In the genomic region with DNA sequence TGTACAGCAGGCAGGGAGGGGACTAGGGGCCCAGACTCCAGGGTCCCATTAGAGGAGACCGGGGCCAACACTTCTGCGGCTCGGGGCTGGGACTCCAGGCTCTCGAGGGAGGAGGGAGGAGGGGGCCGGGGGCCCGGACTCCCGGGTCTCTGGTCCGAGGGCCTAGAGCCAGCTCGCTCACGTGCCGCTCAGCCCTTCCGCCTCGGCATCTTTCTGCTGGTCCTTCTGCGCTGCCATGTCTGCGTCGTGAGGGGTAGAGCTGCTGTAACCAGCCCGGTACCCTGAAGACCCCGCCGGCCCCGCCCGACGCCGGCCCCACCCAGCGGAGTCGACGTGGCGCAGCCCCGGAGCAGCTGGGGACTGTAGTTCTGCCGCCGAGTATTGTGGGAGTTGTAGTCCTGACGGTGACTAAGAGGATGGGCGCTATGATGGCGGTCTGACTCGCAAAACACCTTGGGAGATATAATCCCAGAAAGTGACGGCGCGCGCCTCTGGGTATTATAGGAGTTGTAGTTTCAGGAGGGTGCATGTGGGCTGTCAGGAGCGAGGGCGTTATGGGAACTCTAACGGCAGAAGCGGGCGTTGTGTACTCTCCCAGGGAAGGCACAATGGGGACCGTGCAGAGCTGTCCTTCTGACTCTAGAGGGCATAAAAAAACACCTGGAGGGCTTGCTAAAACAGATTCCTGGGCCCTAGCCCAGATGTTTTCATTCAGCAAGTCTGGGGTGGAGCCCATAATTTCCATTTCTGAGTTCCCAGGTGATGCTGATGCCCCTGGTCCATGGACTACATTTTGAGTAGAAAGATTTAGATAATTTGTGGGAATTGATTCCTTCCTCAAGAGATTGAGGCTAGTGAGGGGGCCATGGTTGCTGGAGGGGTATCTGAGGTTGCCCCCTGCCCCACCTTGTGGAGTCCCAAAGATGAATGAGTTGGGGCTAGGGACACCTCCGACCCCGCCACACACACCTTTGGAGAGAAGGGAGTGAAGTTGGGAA, we compare ENCODE assay signal across 8 cellular contexts. TPM values are rescaled to one million over a fixed set of nuclear protein-coding genes. Genes with fewer than 3 reads are reported as not detected.
A peak's percentile ranks its signal among the peaks of the same experiment; 100 is the strongest.
DNase-seq lines count a peak whose midpoint lies in the region; ATAC-seq and TF ChIP-seq lines count a peak whose summit lies in the region.

A gene with protein sequence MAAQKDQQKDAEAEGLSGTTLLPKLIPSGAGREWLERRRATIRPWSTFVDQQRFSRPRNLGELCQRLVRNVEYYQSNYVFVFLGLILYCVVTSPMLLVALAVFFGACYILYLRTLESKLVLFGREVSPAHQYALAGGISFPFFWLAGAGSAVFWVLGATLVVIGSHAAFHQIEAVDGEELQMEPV (minus strand): TSS at position 266 of the 998 bp plus-strand sequence. CDS start 29 bp downstream, at position 237.

- H3K4me3 ChIP-seq in adrenal gland (peak within 1 kb of the TSS; percentile 41 to 95 (median 53)), heart right ventricle (peak within 1 kb of the TSS; percentile 57 to 100 (median 96)), upper lobe of right lung (peak within 1 kb of the TSS; percentile 98)

- peak; percentile 98 for DNase-seq in NCI-H146 (lab: John Stamatoyannopoulos, UW)
- peak; percentile 73 to 89 (median 82) for DNase-seq in T-helper 1 cell
- DNase-seq in adrenal gland: peak; percentile 82 to 94 (median 86)
- DNase-seq in heart right ventricle: peak; percentile 88 to 93
- peak; percentile 96 for DNase-seq in posterior vena cava (ENCODE audit: low spot score)
- DNase-seq in upper lobe of right lung: peak; percentile 93

- peaks cover 7 to 14% of the 10 kb centered on the region in 2 donors for H3K4me1 ChIP-seq in adrenal gland (replicated peaks in 1 of 2)
- H3K4me1 ChIP-seq in heart right ventricle: peaks cover 6 to 34% (median 21%) of the 10 kb centered on the region in 9 donors
- peaks cover 13% of the 10 kb centered on the region for H3K4me1 ChIP-seq in upper lobe of right lung

- intact Hi-C loops in adrenal gland (cut with DNase I) (loop anchor here in 1 of 2 donors (10.0 kb wide), 1 partner anchor 85 kb away; a partner anchor contains a TSS), heart right ventricle (cut with DNase I) (loop anchor here in 7 of 10 donors (5.0 kb wide), 3 partner anchors 77 to 97 kb away; a partner anchor contains a TSS), posterior vena cava (cut with DNase I) (no loop called here), upper lobe of right lung (cut with DNase I) (no loop called here)

- peaks cover 0 to 3% of the 10 kb centered on the region in 2 donors for H3K36me3 ChIP-seq in adrenal gland (replicated peaks in 1 of 2)
- H3K36me3 ChIP-seq in heart right ventricle: peaks cover 0 to 26% (median 0%) of the 10 kb centered on the region in 9 donors
- H3K36me3 ChIP-seq in upper lobe of right lung: peaks cover 10% of the 10 kb centered on the region

- peak within 1 kb of the TSS in 4 of 5 donors; percentile 68 to 93 (median 79) for H3K27ac ChIP-seq in adrenal gland
- peak within 1 kb of the TSS; percentile 66 to 94 (median 89) for H3K27ac ChIP-seq in heart right ventricle
- peak within 1 kb of the TSS; percentile 93 for H3K27ac ChIP-seq in upper lobe of right lung

- peak; percentile 53 for TF ChIP-seq CTCF in GM12874 (IDR thresholded peaks at IDR 0.05; ENCODE audit: insufficient read depth, low read depth, low read length)
- TF ChIP-seq CTCF in adrenal gland (IDR thresholded peaks at IDR 0.05): peak in 1 of 6 experiments; percentile 4
- peak in 3 of 9 donors; percentile 8 to 30 (median 22) for TF ChIP-seq CTCF in heart right ventricle (IDR thresholded peaks at IDR 0.05)
- TF ChIP-seq CTCF in upper lobe of right lung (IDR thresholded peaks at IDR 0.05): no peak

- TF ChIP-seq POLR2A in adrenal gland (IDR thresholded peaks at IDR 0.05): no peak

- WGBS in adrenal gland, 4 donors: 4 to 29% (median 11%) methylated on average over 6 to 46 of the region's 46 CpGs
- 5% methylated on average over 46 of the region's 46 CpGs for WGBS in heart right ventricle, 2 donors

- no peaks in the 10 kb centered on the region for H3K9me3 ChIP-seq in adrenal gland (replicated peaks in 1 of 3)
- no peaks in the 10 kb centered on the region for H3K9me3 ChIP-seq in heart right ventricle
- H3K9me3 ChIP-seq in upper lobe of right lung: no peaks in the 10 kb centered on the region

- H3K27me3 ChIP-seq in adrenal gland (no peaks in the 10 kb centered on the region), heart right ventricle (no peaks in the 10 kb centered on the region), upper lobe of right lung (no peaks in the 10 kb centered on the region)

- peak; percentile 87 for ATAC-seq in HG02798 (IDR thresholded peaks at IDR 0.05; ENCODE audit: poor library complexity, unreplicated experiment)
- ATAC-seq in heart right ventricle: peak; percentile 89 to 95 (median 94)
- peak; percentile 89 for ATAC-seq in upper lobe of right lung

RNA-seq across cellular contexts. Expression of the gene that starts here (rescaled TPM):
- 100 to 1,000 TPM; 136 to 397 (median 183) TPM for total RNA-seq in adrenal gland
- 100 to 1,000 TPM in 2 of 3 donors, 10 to 100 TPM in 1; 17.9 to 303 (median 174) TPM for polyA plus RNA-seq in adrenal gland
- total RNA-seq in heart right ventricle: 100 to 1,000 TPM in 1 of 10 donors, 10 to 100 TPM in 9; 34.5 to 117 (median 46.9) TPM
- polyA plus RNA-seq in heart right ventricle: 100 to 1,000 TPM; 104 to 270 TPM
- 100 to 1,000 TPM; 186 to 191 TPM for total RNA-seq in posterior vena cava
- 134 TPM for total RNA-seq in upper lobe of right lung

Comparison
In these comparisons a context has a peak if more than half of its experiments do, and no peak if none do; other contexts are left out.
1. Peak in every context shown above with its lines: DNase-seq, ATAC-seq, H3K4me3 ChIP-seq and H3K27ac ChIP-seq.
2. intact Hi-C loops: an anchor here in heart right ventricle (5.0 kb wide); none called in posterior vena cava and upper lobe of right lung.